Comparison of ENCODE assay signal across 15 cellular contexts in the genomic region with DNA sequence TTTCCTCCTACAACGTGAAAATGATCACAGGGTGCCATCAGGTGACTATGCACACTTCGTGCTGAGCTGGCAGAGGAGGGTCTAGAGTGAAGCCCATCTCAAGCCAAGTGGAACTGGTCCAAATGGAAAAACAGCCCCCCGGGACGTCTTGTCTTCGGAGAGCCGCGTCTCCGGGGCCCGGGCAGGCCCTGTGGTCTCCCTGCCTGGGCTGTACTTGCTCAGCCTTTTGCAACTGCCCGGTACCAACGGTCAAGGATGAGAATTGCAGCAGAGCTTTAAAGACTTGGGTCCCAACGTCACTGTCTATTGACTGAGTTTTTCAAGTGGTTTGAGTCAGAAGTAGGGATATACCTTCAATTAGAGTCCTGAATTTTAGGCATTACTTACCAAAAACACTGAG.
"Had no signal": no experiment of that assay in that cellular context is flagged by ENCODE, and none has a peak within 500 bp of the region (broad histone marks: within the 10 kb centered on the region; RNA-seq: fewer than 3 reads in every experiment).

No MANE protein-coding gene starts in this region.

- ATAC-seq: activated CD4-positive, alpha-beta T cell treated with anti-CD3 and anti-CD28 coated beads for 36 hours; activated T-cell treated with anti-CD3 and anti-CD28 coated beads, Interleukin-2, amount 50 U/mL, for 4 hours had no signal

- H3K4me3 Mint-ChIP-seq: activated B cell treated with CpG ODN at 0.5 μM for 24 hours; activated CD4-positive, alpha-beta T cell treated with anti-CD3 and anti-CD28 coated beads for 36 hours; activated naive CD4-positive, alpha-beta T cell treated with anti-CD3 and anti-CD28 coated beads, Interleukin-2, amount 10 ng/mL, durations not matched to agents 7 days and 5 days; activated T-cell treated with anti-CD3 and anti-CD28 coated beads, Interleukin-2, amount 50 U/mL, for 4 hours; memory B cell; T-helper 1 cell treated with Interleukin-12 subunit alpha and Interleukin-12 subunit beta and Interleukin-4 antibody, amounts not matched to agents 30 μg/mL and 1 μg/mL, for 36 hours had no signal

- H3K4me1 ChIP-seq: upper lobe of left lung had no signal

- H3K27me3 Mint-ChIP-seq: activated B cell treated with CpG ODN at 0.5 μM for 24 hours; activated CD4-positive, alpha-beta T cell treated with anti-CD3 and anti-CD28 coated beads for 36 hours; activated naive CD4-positive, alpha-beta T cell treated with anti-CD3 and anti-CD28 coated beads, Interleukin-2, amount 10 ng/mL, durations not matched to agents 7 days and 5 days; memory B cell had no signal

- H3K4me1 Mint-ChIP-seq: activated B cell treated with CpG ODN at 0.5 μM for 24 hours; activated CD4-positive, alpha-beta T cell treated with anti-CD3 and anti-CD28 coated beads for 36 hours; activated naive CD4-positive, alpha-beta T cell treated with anti-CD3 and anti-CD28 coated beads, Interleukin-2, amount 10 ng/mL, durations not matched to agents 7 days and 5 days; memory B cell had no signal

- H3K36me3 Mint-ChIP-seq: activated naive CD4-positive, alpha-beta T cell treated with anti-CD3 and anti-CD28 coated beads, Interleukin-2, amount 10 ng/mL, durations not matched to agents 7 days and 5 days; memory B cell had no signal

- H3K9me3 Mint-ChIP-seq: activated T-cell treated with anti-CD3 and anti-CD28 coated beads, Interleukin-2, amount 50 U/mL, for 4 hours had no signal

- H3K27ac Mint-ChIP-seq: activated B cell treated with CpG ODN at 0.5 μM for 24 hours; activated CD4-positive, alpha-beta T cell treated with anti-CD3 and anti-CD28 coated beads for 36 hours; activated naive CD4-positive, alpha-beta T cell treated with anti-CD3 and anti-CD28 coated beads, Interleukin-2, amount 10 ng/mL, durations not matched to agents 7 days and 5 days; memory B cell; T-helper 1 cell treated with Interleukin-12 subunit alpha and Interleukin-12 subunit beta and Interleukin-4 antibody, amounts not matched to agents 30 μg/mL and 1 μg/mL, for 36 hours had no signal

- H3K4me3 ChIP-seq: thoracic aorta, upper lobe of left lung had no signal

- H3K27me3 ChIP-seq: upper lobe of left lung had no signal

- H3K36me3 ChIP-seq: thoracic aorta, upper lobe of left lung had no signal

- H3K27ac ChIP-seq: thoracic aorta, upper lobe of left lung had no signal

- H3K9me3 ChIP-seq: thoracic aorta, upper lobe of left lung had no signal

- DNase-seq: activated B cell treated with CpG ODN at 0.5 μM for 24 hours; activated CD4-positive, alpha-beta T cell treated with anti-CD3 and anti-CD28 coated beads for 36 hours; activated CD4-positive, alpha-beta T cell treated with anti-CD3 and anti-CD28 coated beads, Interleukin-2, amount 50 U/mL, for 48 hours; activated CD8-positive, alpha-beta memory T cell treated with anti-CD3 and anti-CD28 coated beads, Interleukin-2, amount 50 U/mL, for 48 hours; activated naive CD4-positive, alpha-beta T cell treated with anti-CD3 and anti-CD28 coated beads, Interleukin-2, amount 10 ng/mL, durations not matched to agents 7 days and 5 days; activated T-cell treated with anti-CD3 and anti-CD28 coated beads, Interleukin-2, amount 50 U/mL, for 4 hours; amygdala; nucleus accumbens; stimulated activated CD4-positive, alpha-beta T cell treated with anti-CD3 and anti-CD28 coated beads, Interleukin-4, amount 100 ng/mL, for 1 hour; stimulated activated naive CD4-positive, alpha-beta T cell; T1000; upper lobe of left lung had no signal
